Comparison of ENCODE assay signal across 10 cellular contexts in genomic region chr4:81635747-81636146, GRCh38.
DNase-seq lines count a peak whose midpoint lies in the region; ATAC-seq and TF ChIP-seq lines count a peak whose summit lies in the region.
"Had no signal": no experiment of that assay in that cellular context is flagged by ENCODE, and none has a peak within 500 bp of the region (broad histone marks: within the 10 kb centered on the region; RNA-seq: fewer than 3 reads in every experiment).

No MANE protein-coding gene starts in this region.

- H3K79me2 ChIP-seq in DOHH2 (ENCODE audit: control insufficient read depth, low read length): no peaks in the 10 kb centered on the region

- peak; percentile 95 for ATAC-seq in GM21526 (IDR thresholded peaks at IDR 0.05; ENCODE audit: low FRiP score, unreplicated experiment)
- ATAC-seq in stimulated activated memory B cell treated with anti-CD40 and anti-IgM and Interleukin-4, amounts not matched to agents 10 μg/mL and 1 μg/mL and 100 μg/mL, for 72 hours: peak; percentile 90

- H3K27me3 ChIP-seq in DOHH2 (ENCODE audit: control insufficient read depth, low read length) (no peaks in the 10 kb centered on the region), adrenal gland (no peaks in the 10 kb centered on the region)

- peaks cover 36% of the 10 kb centered on the region for H3K4me1 Mint-ChIP-seq in stimulated activated memory B cell treated with anti-CD40 and anti-IgM and Interleukin-4, amounts not matched to agents 10 μg/mL and 1 μg/mL and 100 μg/mL, for 72 hours

- no peaks in the 10 kb centered on the region for H3K9me2 ChIP-seq in DOHH2 (replicated peaks; ENCODE audit: control insufficient read depth, low read length)

- no peak for TF ChIP-seq POLR2A in adrenal gland (IDR thresholded peaks at IDR 0.05)

- peak overlapping the region; percentile 62 for H3K4me2 ChIP-seq in DOHH2 (ENCODE audit: low read length)

- no peak overlapping the region for H3K4me3 Mint-ChIP-seq in stimulated activated memory B cell treated with anti-CD40 and anti-IgM and Interleukin-4, amounts not matched to agents 10 μg/mL and 1 μg/mL and 100 μg/mL, for 72 hours
- H3K4me3 Mint-ChIP-seq: activated naive CD8-positive, alpha-beta T cell treated with anti-CD3 and anti-CD28 coated beads, Interleukin-2, amount 10 ng/mL, durations not matched to agents 7 days and 5 days had no signal

- H3K27ac ChIP-seq in DOHH2 (ENCODE audit: low read depth, low read length) (peak overlapping the region; percentile 7; the same call in 1 of the 2 replicates), adrenal gland (peak overlapping the region in 1 of 5 donors; percentile 61)

- H3K4me1 ChIP-seq in DOHH2 (ENCODE audit: control insufficient read depth, low read length): peaks cover 38% of the 10 kb centered on the region
- H3K4me1 ChIP-seq in adrenal gland (replicated peaks in 1 of 2): no peaks in the 10 kb centered on the region

- no peaks in the 10 kb centered on the region for H4K20me1 ChIP-seq in DOHH2 (ENCODE audit: control insufficient read depth, insufficient read depth, low read depth, low read length)

- no peaks in the 10 kb centered on the region for H3K36me3 Mint-ChIP-seq in stimulated activated memory B cell treated with anti-CD40 and anti-IgM and Interleukin-4, amounts not matched to agents 10 μg/mL and 1 μg/mL and 100 μg/mL, for 72 hours
- H3K36me3 Mint-ChIP-seq: activated naive CD8-positive, alpha-beta T cell treated with anti-CD3 and anti-CD28 coated beads, Interleukin-2, amount 10 ng/mL, durations not matched to agents 7 days and 5 days; naive thymus-derived CD8-positive, alpha-beta T cell had no signal

- no peaks in the 10 kb centered on the region for H3K9me3 Mint-ChIP-seq in stimulated activated memory B cell treated with anti-CD40 and anti-IgM and Interleukin-4, amounts not matched to agents 10 μg/mL and 1 μg/mL and 100 μg/mL, for 72 hours
- H3K9me3 Mint-ChIP-seq: naive thymus-derived CD8-positive, alpha-beta T cell had no signal

- no peaks in the 10 kb centered on the region for H3K27me3 Mint-ChIP-seq in stimulated activated memory B cell treated with anti-CD40 and anti-IgM and Interleukin-4, amounts not matched to agents 10 μg/mL and 1 μg/mL and 100 μg/mL, for 72 hours
- H3K27me3 Mint-ChIP-seq: activated naive CD8-positive, alpha-beta T cell treated with anti-CD3 and anti-CD28 coated beads, Interleukin-2, amount 10 ng/mL, durations not matched to agents 7 days and 5 days; naive thymus-derived CD8-positive, alpha-beta T cell had no signal

- H3K4me3 ChIP-seq in DOHH2 (ENCODE audit: low read length) (peak overlapping the region; percentile 41), adrenal gland (no peak overlapping the region)

- TF ChIP-seq CTCF in DOHH2 (IDR thresholded peaks at IDR 0.05; ENCODE audit: low read depth, low read length, poor library complexity, severe bottlenecking) (no peak), adrenal gland (IDR thresholded peaks at IDR 0.05) (no peak)

- H3K27ac Mint-ChIP-seq in stimulated activated memory B cell treated with anti-CD40 and anti-IgM and Interleukin-4, amounts not matched to agents 10 μg/mL and 1 μg/mL and 100 μg/mL, for 72 hours: peak overlapping the region; percentile 55
- H3K27ac Mint-ChIP-seq: activated naive CD8-positive, alpha-beta T cell treated with anti-CD3 and anti-CD28 coated beads, Interleukin-2, amount 10 ng/mL, durations not matched to agents 7 days and 5 days had no signal

- no peaks in the 10 kb centered on the region for H3K9me3 ChIP-seq in DOHH2 (ENCODE audit: control insufficient read depth, insufficient read depth, low read length)
- no peaks in the 10 kb centered on the region for H3K9me3 ChIP-seq in adrenal gland (replicated peaks in 1 of 3)

- intact Hi-C loops in adrenal gland (cut with DNase I): no loop called here

- peaks cover 4% of the 10 kb centered on the region; the same call in 1 of the 2 replicates for H3F3A ChIP-seq in DOHH2 (ENCODE audit: control insufficient read depth, insufficient read depth)

- no peaks in the 10 kb centered on the region for H3K36me3 ChIP-seq in DOHH2 (ENCODE audit: control insufficient read depth, low read length)
- no peaks in the 10 kb centered on the region for H3K36me3 ChIP-seq in adrenal gland (replicated peaks in 1 of 2)

- DNase-seq in HPDE6-E6E7 (ENCODE audit: extremely low spot score) (peak; percentile 40), adrenal gland (peak; percentile 19 to 62 (median 41)), NCI-H1105 (lab: John Stamatoyannopoulos, UW) (no peak), inferior parietal cortex (ENCODE audit: extremely low spot score) (no peak)
- DNase-seq in central memory CD4-positive, alpha-beta T cell: no peak
- DNase-seq: activated naive CD8-positive, alpha-beta T cell treated with anti-CD3 and anti-CD28 coated beads, Interleukin-2, amount 10 ng/mL, durations not matched to agents 7 days and 5 days had no signal

- WGBS in adrenal gland, 4 donors: 44 to 54% (median 53%) methylated on average over 6 of the region's 6 CpGs

Comparison
In these comparisons a context has a peak if more than half of its experiments do, and no peak if none do; other contexts are left out.
1. DNase-seq: peak in HPDE6-E6E7 (single experiment) and adrenal gland (7 of 7); none in NCI-H1105 (single experiment), central memory CD4-positive, alpha-beta T cell (single experiment) and inferior parietal cortex (single experiment).